ENCODE assay signal across 8 cellular contexts in the genomic region with DNA sequence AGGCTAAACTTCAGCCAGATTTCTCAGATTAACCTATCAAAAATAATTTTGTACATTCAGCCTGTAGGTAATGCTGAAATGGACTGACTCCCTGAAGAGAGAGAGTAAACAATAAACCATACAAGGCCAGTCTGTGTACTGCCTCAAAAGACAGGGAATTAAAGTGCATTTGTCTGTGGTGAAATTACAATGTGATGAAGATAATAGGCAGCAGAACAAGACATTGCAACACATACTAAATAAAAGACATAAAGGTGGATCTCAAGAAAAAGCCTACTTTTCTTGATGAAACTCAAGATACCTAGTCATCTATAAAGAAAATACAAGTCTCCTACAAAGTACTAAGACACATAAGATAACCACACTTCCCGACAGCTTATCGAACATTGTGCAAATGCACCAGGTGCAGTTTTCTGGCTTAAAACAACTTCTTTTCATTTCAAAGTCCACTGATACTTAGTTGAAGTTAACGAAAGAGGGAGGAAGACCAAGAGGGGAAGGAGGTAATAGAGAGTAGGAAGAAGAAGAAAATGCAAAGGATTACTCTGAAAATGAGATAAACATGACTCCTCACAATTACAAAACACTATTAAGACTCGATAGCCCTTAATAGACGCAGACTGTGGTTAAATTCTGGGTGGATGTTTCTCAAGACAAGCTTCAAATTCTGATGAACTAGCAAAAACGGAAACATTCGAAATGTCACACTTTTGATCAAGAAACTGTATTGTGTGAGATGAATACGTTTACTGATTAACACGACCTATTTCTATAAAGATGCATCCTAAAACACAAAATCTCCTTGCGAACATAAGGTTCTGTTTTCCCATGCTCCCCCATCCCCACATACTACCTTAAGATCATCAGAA. TPM values are rescaled to one million over a fixed set of nuclear protein-coding genes. Genes with fewer than 3 reads are reported as not detected.
A peak's percentile ranks its signal among the peaks of the same experiment; 100 is the strongest.
DNase-seq lines count a peak whose midpoint lies in the region; ATAC-seq, FAIRE-seq and TF ChIP-seq lines count a peak whose summit lies in the region.

No MANE protein-coding gene starts in this region.

- H3K4me2 ChIP-seq in DND-41 (ENCODE audit: insufficient read depth, low read length) (peak overlapping the region; percentile 85), neural progenitor cell (peak overlapping the region; percentile 97)

- no peak for TF ChIP-seq CTCF in DND-41 (IDR thresholded peaks at IDR 0.05; ENCODE audit: borderline replicate concordance, extremely low read depth, low read length, poor library complexity, severe bottlenecking)
- no peak for TF ChIP-seq CTCF in coronary artery (IDR thresholded peaks at IDR 0.05)
- no peak for TF ChIP-seq CTCF in neural progenitor cell (IDR thresholded peaks at IDR 0.05)
- no peak for TF ChIP-seq CTCF in lower leg skin (IDR thresholded peaks at IDR 0.05)

- intact Hi-C loops in lower leg skin (cut with DNase I; ENCODE audit: low total_unique reads): no loop called here

- H3K9ac ChIP-seq in DND-41 (ENCODE audit: low read depth, low read length) (peak overlapping the region; percentile 98), NT2/D1 (ENCODE audit: insufficient read length, low read depth) (peak overlapping the region; percentile 88), neural progenitor cell (peak overlapping the region; percentile 98)

- H3K4me1 Mint-ChIP-seq in neural progenitor cell: peaks cover 34% of the 10 kb centered on the region

- H4K20me1 ChIP-seq in DND-41 (ENCODE audit: insufficient read depth, low read length): peaks cover 63% of the 10 kb centered on the region
- peaks cover 65% of the 10 kb centered on the region for H4K20me1 ChIP-seq in neural progenitor cell (ENCODE audit: low read depth)

- no peak for FAIRE-seq in small intestine (lab: Jason Lieb, UNC)

- H3K79me2 ChIP-seq in DND-41 (ENCODE audit: insufficient read depth, low read length) (peaks cover 78% of the 10 kb centered on the region), neural progenitor cell (ENCODE audit: low read depth) (peaks cover 71% of the 10 kb centered on the region)

- no peaks in the 10 kb centered on the region for H3K9me3 ChIP-seq in DND-41 (ENCODE audit: insufficient read depth, low read length, severe bottlenecking)
- no peaks in the 10 kb centered on the region for H3K9me3 ChIP-seq in NT2/D1 (ENCODE audit: insufficient read depth, low read length)
- H3K9me3 ChIP-seq in neural progenitor cell (ENCODE audit: low read depth): no peaks in the 10 kb centered on the region
- no peaks in the 10 kb centered on the region for H3K9me3 ChIP-seq in small intestine (ENCODE audit: control insufficient read depth, low read depth)

- H3K36me3 Mint-ChIP-seq in neural progenitor cell: peaks cover 47% of the 10 kb centered on the region

- H2AFZ ChIP-seq in DND-41 (ENCODE audit: low read depth, low read length) (no peak overlapping the region), neural progenitor cell (replicated peaks) (no peak overlapping the region)

- H3K27ac Mint-ChIP-seq in neural progenitor cell: peak overlapping the region; percentile 23

- 1 to 3% (median 2%) methylated on average over 10 of the region's 10 CpGs for WGBS in small intestine, 3 donors
- 6 to 7% methylated on average over 10 of the region's 10 CpGs for WGBS in lower leg skin, 2 donors

- peaks cover 54% of the 10 kb centered on the region for H3K4me1 ChIP-seq in DND-41 (ENCODE audit: insufficient read depth, low read length)
- no peaks in the 10 kb centered on the region for H3K4me1 ChIP-seq in NT2/D1 (ENCODE audit: insufficient read depth, insufficient read length)
- peaks cover 43% of the 10 kb centered on the region for H3K4me1 ChIP-seq in neural progenitor cell
- H3K4me1 ChIP-seq in small intestine (ENCODE audit: control insufficient read depth in 2 of 2, insufficient read depth in 1 of 2, low read depth in 1 of 2, low read length in 1 of 2): peaks cover 0 to 9% of the 10 kb centered on the region in 2 donors

- peak overlapping the region; percentile 88 for H3K4me3 Mint-ChIP-seq in neural progenitor cell

- H3K27ac ChIP-seq in DND-41 (ENCODE audit: low read length) (peak overlapping the region; percentile 85), coronary artery (peak overlapping the region in 1 of 2 donors; percentile 99), neural progenitor cell (no peak overlapping the region), small intestine (ENCODE audit: low read depth in 1 of 2, low read length in 1 of 2) (no peak overlapping the region)

- DNase-seq in DND-41: no peak
- DNase-seq in NT2/D1 (ENCODE audit: low read depth, low spot score): no peak
- no peak for DNase-seq in coronary artery (ENCODE audit: low spot score)
- DNase-seq in neural progenitor cell (ENCODE audit: low spot score): no peak
- no peak for DNase-seq in small intestine
- no peak for DNase-seq in NCI-H446 treated with DMSO at 0.1 percent for 48 hours (lab: John Stamatoyannopoulos, UW)
- no peak for DNase-seq in lower leg skin (ENCODE audit: low spot score in 2 of 2)
- no peak for DNase-seq in NCI-H774 (lab: John Stamatoyannopoulos, UW)

- H3K27me3 Mint-ChIP-seq in neural progenitor cell (ENCODE audit: insufficient read depth, low read depth): peaks cover 6% of the 10 kb centered on the region

- peaks cover 25% of the 10 kb centered on the region for H3K9me3 Mint-ChIP-seq in neural progenitor cell

- peaks cover 27% of the 10 kb centered on the region for H3F3A ChIP-seq in neural progenitor cell (ENCODE audit: low read depth)

- H3K27me3 ChIP-seq in DND-41 (ENCODE audit: insufficient read depth, low read length, poor library complexity) (no peaks in the 10 kb centered on the region), NT2/D1 (ENCODE audit: insufficient read depth, insufficient read length) (no peaks in the 10 kb centered on the region), neural progenitor cell (no peaks in the 10 kb centered on the region), small intestine (ENCODE audit: control insufficient read depth in 2 of 2, insufficient read depth in 2 of 2, low read length in 2 of 2) (no peaks in the 10 kb centered on the region)

- H3K36me3 ChIP-seq in DND-41 (ENCODE audit: insufficient read depth, low read length): peaks cover 55% of the 10 kb centered on the region
- peaks cover 30% of the 10 kb centered on the region for H3K36me3 ChIP-seq in NT2/D1 (ENCODE audit: insufficient read depth, insufficient read length, low read length)
- peaks cover 24% of the 10 kb centered on the region for H3K36me3 ChIP-seq in neural progenitor cell
- H3K36me3 ChIP-seq in small intestine (ENCODE audit: control insufficient read depth in 2 of 2, insufficient read depth in 2 of 2, low read length in 2 of 2): peaks cover 4% of the 10 kb centered on the region in 2 donors

- TF ChIP-seq POLR2A in lower leg skin (IDR thresholded peaks at IDR 0.05): no peak

- ATAC-seq in DND-41 (ENCODE audit: insufficient read depth, low read depth): no peak

- H3K4me3 ChIP-seq in DND-41 (ENCODE audit: low read depth in 1 of 2, low read length in 2 of 2) (peak overlapping the region; percentile 77 to 87), NT2/D1 (ENCODE audit: insufficient read length, low read depth) (peak overlapping the region; percentile 82), coronary artery (peak overlapping the region; percentile 95), neural progenitor cell (peak overlapping the region; percentile 91), small intestine (ENCODE audit: low read depth in 1 of 2, low read length in 2 of 2) (peak overlapping the region in 1 of 2 donors; percentile 44), lower leg skin (ENCODE audit: low read depth, poor library complexity, severe bottlenecking) (no peak overlapping the region)

RNA-seq across cellular contexts. Expression of a gene that starts 2.0 kb away (rescaled TPM):
- total RNA-seq in neural progenitor cell (ENCODE audit: low replicate concordance) (231 and 317 TPM in 2 replicates), lower leg skin (10 to 100 TPM; 37.7 to 61.1 (median 55.0) TPM)
- polyA plus RNA-seq in small intestine: 100 to 1,000 TPM in 1 of 3 donors, 10 to 100 TPM in 2; 47.8 to 101 (median 55.2) TPM

RNA-seq across cellular contexts. Expression of a gene that starts 27.6 kb away (rescaled TPM):
- total RNA-seq in neural progenitor cell (ENCODE audit: low replicate concordance) (10.4 and 15.4 TPM in 2 replicates), lower leg skin (10 to 100 TPM; 19.1 to 41.6 (median 32.8) TPM)
- polyA plus RNA-seq in small intestine: 1 to 10 TPM; 3.8 to 4.9 (median 4.0) TPM
